In the genomic region with DNA sequence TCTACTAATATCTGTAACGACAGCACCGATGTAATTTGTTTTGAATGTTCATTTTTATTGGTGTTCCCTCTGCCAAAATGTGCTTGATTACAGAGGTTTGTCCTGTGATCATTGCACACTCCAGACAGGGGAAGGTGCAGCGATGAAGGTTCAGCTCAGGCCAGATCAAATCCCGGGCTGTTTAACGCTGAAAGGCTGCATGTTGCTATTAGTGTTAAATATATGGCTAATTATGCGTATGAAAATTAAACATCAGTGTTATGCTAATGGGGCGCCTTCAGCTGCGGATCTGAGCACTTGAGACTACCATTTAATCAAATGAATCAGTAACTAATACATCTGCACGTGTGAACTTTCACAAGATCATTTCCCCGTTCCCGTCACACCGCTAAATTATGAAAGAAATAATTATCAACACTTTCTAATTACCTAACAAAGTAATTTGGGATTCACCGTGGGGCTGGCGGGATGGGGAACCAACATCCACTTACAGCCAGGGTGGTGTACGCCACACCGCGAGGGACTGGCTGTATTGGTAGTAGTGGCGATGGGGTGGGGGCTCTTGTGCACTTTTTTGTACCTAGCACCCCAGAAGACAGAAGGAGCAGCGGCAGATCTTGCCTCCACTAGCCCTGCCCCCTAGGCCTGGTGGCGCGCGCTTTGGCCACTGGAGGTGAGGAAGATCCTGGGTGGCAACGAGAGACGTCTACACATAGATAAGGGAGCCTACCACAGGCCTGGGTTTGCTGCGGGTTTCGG, we compare ENCODE assay signal across 8 cellular contexts. TPM values are rescaled to one million over a fixed set of nuclear protein-coding genes. Genes with fewer than 3 reads are reported as not detected.
DNase-seq lines count a peak whose midpoint lies in the region; ATAC-seq, FAIRE-seq and TF ChIP-seq lines count a peak whose summit lies in the region.

No MANE protein-coding gene starts in this region.

- H4K20me1 ChIP-seq in OCI-LY1 (ENCODE audit: insufficient read depth, low read length) (no peaks in the 10 kb centered on the region), endothelial cell of umbilical vein (replicated peaks; ENCODE audit: control insufficient read depth, extremely low read depth, insufficient read depth, low read length) (no peaks in the 10 kb centered on the region)

- H3K4me1 Mint-ChIP-seq in MCF 10A (ENCODE audit: insufficient read depth, unreplicated experiment) = no peaks in the 10 kb centered on the region
- H3K4me1 Mint-ChIP-seq in stimulated activated naive CD8-positive, alpha-beta T cell treated with anti-CD3 and anti-CD28 coated beads, Interleukin-15, amount 100 ng/mL, for 72 hours = peaks cover 80% of the 10 kb centered on the region

- DNase-seq in MCF 10A (ENCODE audit: unreplicated experiment) (no peak), breast epithelium (ENCODE audit: low spot score in 2 of 2) (no peak), endothelial cell of umbilical vein (ENCODE audit: low read depth, low spot score) (peak; percentile 17), left lobe of liver (ENCODE audit: low spot score) (no peak), OCI-M2 (lab: John Stamatoyannopoulos, UW; ENCODE audit: unreplicated experiment) (no peak)
- peak in 1 of 2 donors; percentile 26 for DNase-seq in stimulated activated naive CD8-positive, alpha-beta T cell treated with anti-CD3 and anti-CD28 coated beads, Interleukin-15, amount 100 ng/mL, for 72 hours

- CTCF ChIA-PET in MCF 10A (lab: Yijun Ruan, JAX) (interaction anchor here (0.6 to 1.3 kb wide), 3 partner anchors 8 to 77 kb away, joined by 3 to 5 read pairs (median 4); no protein-coding TSS in a partner anchor), endothelial cell of umbilical vein (lab: Charles Lee) (interaction anchor here (0.6 to 1.9 kb wide), 5 partner anchors 9 to 25 kb away, joined by 3 to 6 read pairs (median 4); a partner anchor contains a TSS)

- TF ChIP-seq CTCF in MCF 10A (IDR thresholded peaks at IDR 0.05; ENCODE audit: unreplicated experiment) (no peak), breast epithelium (IDR thresholded peaks at IDR 0.05) (no peak), OCI-LY1 (IDR thresholded peaks at IDR 0.05; ENCODE audit: low read length) (no peak), endothelial cell of umbilical vein (IDR thresholded peaks at IDR 0.05; ENCODE audit: extremely low read depth in 1 of 2, insufficient read depth in 1 of 2, low read depth in 1 of 2, low read length in 2 of 2) (no peak)

- H3K9me1 ChIP-seq in endothelial cell of umbilical vein (replicated peaks; ENCODE audit: control insufficient read depth, extremely low read depth, insufficient read depth, low read length) = no peaks in the 10 kb centered on the region

- H2AFZ ChIP-seq in OCI-LY1 (ENCODE audit: low read length) (no peak overlapping the region), endothelial cell of umbilical vein (ENCODE audit: low read depth, low read length) (no peak overlapping the region)

- no peaks in the 10 kb centered on the region for H3K27me3 Mint-ChIP-seq in MCF 10A (ENCODE audit: insufficient read depth, unreplicated experiment)
- peaks cover 100% of the 10 kb centered on the region for H3K27me3 Mint-ChIP-seq in stimulated activated naive CD8-positive, alpha-beta T cell treated with anti-CD3 and anti-CD28 coated beads, Interleukin-15, amount 100 ng/mL, for 72 hours

- intact Hi-C loops in MCF 10A (cut with micrococcal nuclease) (no loop called here), breast epithelium (cut with DNase I; ENCODE audit: low total_unique reads) (no loop called here), endothelial cell of umbilical vein (cut with micrococcal nuclease) (loop anchor here (2.0 kb wide), 1 partner anchor 161 kb away; a partner anchor contains a TSS)

- no peaks in the 10 kb centered on the region for H3K36me3 ChIP-seq in breast epithelium
- H3K36me3 ChIP-seq in OCI-LY1 (ENCODE audit: insufficient read depth, low read length) = no peaks in the 10 kb centered on the region
- no peaks in the 10 kb centered on the region for H3K36me3 ChIP-seq in endothelial cell of umbilical vein (ENCODE audit: control insufficient read depth in 2 of 2, extremely low read depth in 1 of 2, insufficient read depth in 2 of 2, low read length in 2 of 2)

- no peak for TF ChIP-seq POLR2A in breast epithelium (IDR thresholded peaks at IDR 0.05)
- TF ChIP-seq POLR2A in endothelial cell of umbilical vein (IDR thresholded peaks at IDR 0.05; ENCODE audit: low read depth, low read length) = no peak

- peak overlapping the region; percentile 80 for H3K4me3 Mint-ChIP-seq in MCF 10A (ENCODE audit: unreplicated experiment)
- peak overlapping the region; percentile 81 to 89 for H3K4me3 Mint-ChIP-seq in stimulated activated naive CD8-positive, alpha-beta T cell treated with anti-CD3 and anti-CD28 coated beads, Interleukin-15, amount 100 ng/mL, for 72 hours

- H3K36me3 Mint-ChIP-seq in MCF 10A (ENCODE audit: insufficient read depth, unreplicated experiment) = no peaks in the 10 kb centered on the region

- H3F3A ChIP-seq in OCI-LY1 (ENCODE audit: insufficient read depth, low read length) = no peaks in the 10 kb centered on the region

- H3K4me1 ChIP-seq in breast epithelium = peaks cover 8 to 25% of the 10 kb centered on the region in 2 donors
- peaks cover 9% of the 10 kb centered on the region for H3K4me1 ChIP-seq in OCI-LY1 (ENCODE audit: insufficient read depth, low read length, severe bottlenecking)
- H3K4me1 ChIP-seq in endothelial cell of umbilical vein (ENCODE audit: control insufficient read depth, extremely low read depth, insufficient read depth, low read length) = peaks cover 20% of the 10 kb centered on the region

- peak overlapping the region in 1 of 3 donors; percentile 70 for H3K4me3 ChIP-seq in breast epithelium
- H3K4me3 ChIP-seq in OCI-LY1 (ENCODE audit: low read depth, low read length, poor library complexity, severe bottlenecking) = peak overlapping the region; percentile 63
- H3K4me3 ChIP-seq in endothelial cell of umbilical vein (replicated peaks in 1 of 3; ENCODE audit: insufficient read depth in 1 of 3, low read depth in 1 of 3, low read length in 3 of 3) = no peak overlapping the region

- ATAC-seq in stimulated activated naive CD8-positive, alpha-beta T cell treated with anti-CD3 and anti-CD28 coated beads, Interleukin-15, amount 100 ng/mL, for 72 hours = no peak
- ATAC-seq in GM21360 (IDR thresholded peaks at IDR 0.05; ENCODE audit: unreplicated experiment) (no peak), left lobe of liver (no peak)

- H3K9me3 Mint-ChIP-seq in MCF 10A (ENCODE audit: unreplicated experiment) = no peaks in the 10 kb centered on the region
- no peaks in the 10 kb centered on the region for H3K9me3 Mint-ChIP-seq in stimulated activated naive CD8-positive, alpha-beta T cell treated with anti-CD3 and anti-CD28 coated beads, Interleukin-15, amount 100 ng/mL, for 72 hours

- H3K9me3 ChIP-seq in breast epithelium = peaks cover 0 to 6% of the 10 kb centered on the region in 2 donors
- H3K9me3 ChIP-seq in OCI-LY1 (ENCODE audit: low read length) = no peaks in the 10 kb centered on the region
- H3K9me3 ChIP-seq in endothelial cell of umbilical vein (replicated peaks; ENCODE audit: control insufficient read depth, insufficient read depth, low read length) = no peaks in the 10 kb centered on the region

- no peaks in the 10 kb centered on the region for H3K79me2 ChIP-seq in OCI-LY1 (ENCODE audit: insufficient read depth, low read length)
- no peaks in the 10 kb centered on the region for H3K79me2 ChIP-seq in endothelial cell of umbilical vein (ENCODE audit: control insufficient read depth, insufficient read depth, low read length)

- dilution Hi-C loops in endothelial cell of umbilical vein (cut with MboI; ENCODE audit: extremely low pct_ligation_motif_present, low sequenced_read_pairs) = no loop called here

- no TSS peak for BruUV-seq in MCF 10A (replicated peaks; lab: Mats Ljungman, UMichigan)
- no TSS peak for BruUV-seq in endothelial cell of umbilical vein (replicated peaks; lab: Mats Ljungman, UMichigan)

- peak; percentile 50 for FAIRE-seq in endothelial cell of umbilical vein (lab: Jason Lieb, UNC)

- H3K27ac ChIP-seq in breast epithelium (no peak overlapping the region), OCI-LY1 (ENCODE audit: low read depth, low read length, poor library complexity, severe bottlenecking) (no peak overlapping the region), endothelial cell of umbilical vein (ENCODE audit: insufficient read depth, low read depth, low read length) (no peak overlapping the region)

- H3K27me3 ChIP-seq in breast epithelium = peaks cover 22 to 86% of the 10 kb centered on the region in 2 donors
- H3K27me3 ChIP-seq in OCI-LY1 (ENCODE audit: insufficient read depth, low read length) = no peaks in the 10 kb centered on the region
- H3K27me3 ChIP-seq in endothelial cell of umbilical vein (ENCODE audit: control insufficient read depth in 2 of 2, insufficient read depth in 2 of 2, low read length in 2 of 2) = peaks cover 83 to 98% of the 10 kb centered on the region in 2 experiments

- H3K27ac Mint-ChIP-seq in MCF 10A (ENCODE audit: low read depth, unreplicated experiment) = no peak overlapping the region
- H3K27ac Mint-ChIP-seq in stimulated activated naive CD8-positive, alpha-beta T cell treated with anti-CD3 and anti-CD28 coated beads, Interleukin-15, amount 100 ng/mL, for 72 hours = no peak overlapping the region

- H3K4me2 ChIP-seq in OCI-LY1 (ENCODE audit: low read length) = peak overlapping the region; percentile 74
- H3K4me2 ChIP-seq in endothelial cell of umbilical vein (ENCODE audit: insufficient read depth, low read length) = no peak overlapping the region

- no peaks in the 10 kb centered on the region for H3K9me2 ChIP-seq in OCI-LY1 (ENCODE audit: low read depth, low read length)

- no peak overlapping the region for H3K9ac ChIP-seq in OCI-LY1 (ENCODE audit: low read length)
- H3K9ac ChIP-seq in endothelial cell of umbilical vein (replicated peaks; ENCODE audit: extremely low read depth, insufficient read depth, low read length) = no peak overlapping the region

- POLR2A ChIA-PET in MCF 10A (lab: Yijun Ruan, JAX) (interaction anchor here (0.7 to 2.9 kb wide), 4 partner anchors 8 to 190 kb away, joined by 3 to 55 read pairs (median 6); a partner anchor contains a TSS), endothelial cell of umbilical vein (lab: Charles Lee) (no interaction called here)

RNA-seq across cellular contexts. Expression of a gene that starts 1.4 kb away (rescaled TPM):
- total RNA-seq in MCF 10A (2022) (0.77 and 0.81 TPM in 2 replicates), breast epithelium (under 1 TPM in 1 of 3 donors, not detected in 2; 0.29 TPM), endothelial cell of umbilical vein (not detected in 2 replicates), left lobe of liver (not detected)
- polyA plus RNA-seq in endothelial cell of umbilical vein = 0.12 and 0.14 TPM in 2 replicates
- polyA plus RNA-seq in endothelial cell of umbilical vein (2011; cell fraction: cytosol; rRNA removed) = 0.06 and 0.09 TPM in 2 replicates
- polyA plus RNA-seq in endothelial cell of umbilical vein (2011; cell fraction: nucleus; rRNA removed) = 0.21 and 0.42 TPM in 2 replicates
- not detected in 2 replicates for polyA plus RNA-seq in endothelial cell of umbilical vein (2012)
- 0.36 TPM in 1 of 2 replicates, not detected in the other for polyA minus RNA-seq in endothelial cell of umbilical vein
- polyA minus RNA-seq in endothelial cell of umbilical vein (2011; cell fraction: cytosol; rRNA and poly(A)+ RNA removed) = 1.2 TPM
- polyA minus RNA-seq in endothelial cell of umbilical vein (2011; cell fraction: nucleus; rRNA and poly(A)+ RNA removed) = not detected in 2 replicates

RNA-seq across cellular contexts. Expression of a gene that starts 18.8 kb away (rescaled TPM):
- 1.1 and 1.9 TPM in 2 replicates for total RNA-seq in MCF 10A (2022)
- under 1 TPM in 1 of 3 donors, not detected in 2; 0.44 TPM for total RNA-seq in breast epithelium
- total RNA-seq in endothelial cell of umbilical vein = not detected in 2 replicates
- polyA plus RNA-seq in endothelial cell of umbilical vein = not detected in 2 replicates
- polyA plus RNA-seq in endothelial cell of umbilical vein (2011; cell fraction: cytosol; rRNA removed) = 0.03 TPM in 1 of 2 replicates, not detected in the other
- not detected in 2 replicates for polyA plus RNA-seq in endothelial cell of umbilical vein (2011; cell fraction: nucleus; rRNA removed)
- not detected in 2 replicates for polyA plus RNA-seq in endothelial cell of umbilical vein (2012)
- polyA minus RNA-seq in endothelial cell of umbilical vein = not detected in 2 replicates
- polyA minus RNA-seq in endothelial cell of umbilical vein (2011; cell fraction: cytosol; rRNA and poly(A)+ RNA removed) = 0.82 TPM
- not detected in 2 replicates for polyA minus RNA-seq in endothelial cell of umbilical vein (2011; cell fraction: nucleus; rRNA and poly(A)+ RNA removed)
- not detected for total RNA-seq in left lobe of liver
